17 cellular contexts compared by ENCODE assay signal in genomic region chr6:140388141-140388802, GRCh38.
DNase-seq lines count a peak whose midpoint lies in the region; ATAC-seq, FAIRE-seq and TF ChIP-seq lines count a peak whose summit lies in the region.
"Had no signal": no experiment of that assay in that cellular context is flagged by ENCODE, and none has a peak within 500 bp of the region (broad histone marks: within the 10 kb centered on the region; RNA-seq: fewer than 3 reads in every experiment).

No MANE protein-coding gene starts in this region.

- TF ChIP-seq CTCF in K562 (IDR thresholded peaks at IDR 0.05 in 2 of 3, conservative IDR thresholded peaks at IDR 0.05 in 1 of 3; ENCODE audit: insufficient read depth in 2 of 3, low read depth in 1 of 3, low read length in 3 of 3) (no peak), left lung (IDR thresholded peaks at IDR 0.05) (no peak)

- no peaks in the 10 kb centered on the region for H3K27me3 ChIP-seq in K562 (ENCODE audit: control insufficient read depth in 2 of 2, insufficient read depth in 2 of 2, low read length in 2 of 2)
- no peaks in the 10 kb centered on the region for H3K27me3 ChIP-seq in left lung
- H3K27me3 ChIP-seq: BLaER1 had no signal

- TF ChIP-seq RAD21 in K562 (CRISPR knock-in tag; conservative IDR thresholded peaks at IDR 0.05 in 1 of 2, IDR thresholded peaks at IDR 0.05 in 1 of 2) = no peak

- no peak overlapping the region for H3K27ac ChIP-seq in K562 (ENCODE audit: extremely low read depth, low read depth, low read length)
- no peak overlapping the region for H3K27ac ChIP-seq in left lung
- H3K27ac ChIP-seq: BLaER1 had no signal

- no peak overlapping the region for H3K4me2 ChIP-seq in K562 (ENCODE audit: insufficient read depth, low read length)
- H3K4me2 ChIP-seq: BLaER1 had no signal

- no TSS peak for BruUV-seq in K562 (replicated peaks; lab: Mats Ljungman, UMichigan)

- ATAC-seq in K562 (no peak), left lung (peak; percentile 18), HG03097 (IDR thresholded peaks at IDR 0.05; ENCODE audit: low FRiP score, unreplicated experiment) (no peak)
- ATAC-seq in activated CD4-positive, CD25-positive, alpha-beta regulatory T cell treated with anti-CD3 and anti-CD28 coated beads, Interleukin-2, amount 50 U/mL, for 24 hours = no peak
- ATAC-seq: SK-N-SH treated with all-trans-retinoic acid at 6 μM for 48 hours had no signal

- no peaks in the 10 kb centered on the region for H3K36me3 ChIP-seq in K562 (ENCODE audit: control insufficient read depth, insufficient read depth, low read length)
- no peaks in the 10 kb centered on the region for H3K36me3 ChIP-seq in left lung
- H3K36me3 ChIP-seq: BLaER1 had no signal

- intact Hi-C loops in K562 (cut with micrococcal nuclease) (no loop called here), left lung (cut with DNase I) (no loop called here)

- WGBS in K562 (ENCODE audit: insufficient coverage, low coverage, missing lambda C conversion rate) = 31% methylated on average over 2 of the region's 2 CpGs

- CTCF ChIA-PET in K562 (lab: Yijun Ruan, JAX; ENCODE audit: low intra/inter-chr PET ratio) = no interaction called here

- in situ Hi-C loops in KBM-7 (cut with MboI; ENCODE audit: low pct_unique_long_range_greater_than_20kb, low sequenced_read_pairs) = no loop called here
- in situ Hi-C loops in K562 (cut with MboI) = no loop called here

- H3K9ac ChIP-seq in K562 (ENCODE audit: insufficient read depth in 1 of 2, low read depth in 2 of 2, low read length in 2 of 2) = no peak overlapping the region
- H3K9ac ChIP-seq: BLaER1 had no signal

- no peaks in the 10 kb centered on the region for H3K79me2 ChIP-seq in K562 (ENCODE audit: control insufficient read depth, insufficient read depth, low read length)

- no peaks in the 10 kb centered on the region for H3K9me1 ChIP-seq in K562 (ENCODE audit: control insufficient read depth, insufficient read depth, low read length)

- POLR2A ChIA-PET in K562 (lab: Yijun Ruan, JAX) = no interaction called here

- H3K4me1 ChIP-seq in K562 (replicated peaks in 1 of 2; ENCODE audit: control insufficient read depth in 2 of 2, insufficient read depth in 2 of 2, low read length in 2 of 2) (no peaks in the 10 kb centered on the region), left lung (no peaks in the 10 kb centered on the region)
- H3K4me1 ChIP-seq: BLaER1 had no signal

- no peaks in the 10 kb centered on the region for H4K20me1 ChIP-seq in K562 (replicated peaks; ENCODE audit: control insufficient read depth, insufficient read depth, low read length)
- H4K20me1 ChIP-seq: BLaER1 had no signal

- FAIRE-seq in K562 (lab: Jason Lieb, UNC) = peak; percentile 11

- H2AFZ ChIP-seq in K562 (ENCODE audit: low read depth, low read length) = no peak overlapping the region

- TF ChIP-seq EP300 in K562 (IDR thresholded peaks at IDR 0.05; ENCODE audit: low read length) = no peak

- DNase-seq in DMS53 treated with DMSO at 0.1 percent for 48 hours (lab: John Stamatoyannopoulos, UW; ENCODE audit: unreplicated experiment) (peak; percentile 39), KBM-7 (peak; percentile 23), K562 (ENCODE audit: extremely low read depth in 1 of 4, low spot score in 3 of 4) (no peak), left lung (no peak), NCI-H510A (lab: John Stamatoyannopoulos, UW) (no peak)
- DNase-seq in stimulated activated CD4-positive, alpha-beta T cell treated with anti-CD3 and anti-CD28 coated beads, Interleukin-15, amount 100 ng/mL, for 24 hours = no peak
- DNase-seq: CD8-positive, alpha-beta memory T cell; H9; NCI-H1092; NCI-H1694; NCI-H2107; OCI-M1; SHP77 had no signal

- no peak for TF ChIP-seq POLR2A in K562 (conservative IDR thresholded peaks at IDR 0.05)

- no peak overlapping the region for H3K4me3 ChIP-seq in K562
- no peak overlapping the region for H3K4me3 ChIP-seq in left lung
- H3K4me3 ChIP-seq: BLaER1 had no signal

- H3K9me3 ChIP-seq in K562 (replicated peaks; ENCODE audit: control insufficient read depth, insufficient read depth, low read depth, low read length) (no peaks in the 10 kb centered on the region; the same call in 1 of the 2 replicates), left lung (peaks cover 0 to 13% of the 10 kb centered on the region in 2 donors)

TF ChIP-seq in K562, 482 proteins besides CTCF, POLR2A, EP300 and RAD21 (continues in another document):
- TF ChIP-seq XRCC5 (IDR thresholded peaks at IDR 0.05; ENCODE audit: low read depth, low read length) (no peak), ZFP91 (CRISPR knock-in tag; IDR thresholded peaks at IDR 0.05) (no peak), NONO (IDR thresholded peaks at IDR 0.05; ENCODE audit: low read depth in 2 of 2, low read length in 1 of 2) (no peak), TBL1XR1 (IDR thresholded peaks at IDR 0.05; ENCODE audit: low read length in 2 of 2) (no peak), HMGXB4 (CRISPR knock-in tag; IDR thresholded peaks at IDR 0.05) (no peak), GTF3C2 (IDR thresholded peaks at IDR 0.05; ENCODE audit: borderline replicate concordance, extremely low read depth, insufficient read length) (no peak), JUNB (CRISPR knock-in tag; conservative IDR thresholded peaks at IDR 0.05) (no peak), RB1 (IDR thresholded peaks at IDR 0.05; ENCODE audit: low read depth) (no peak), TFE3 (CRISPR knock-in tag; IDR thresholded peaks at IDR 0.05) (no peak), ELK3 (CRISPR knock-in tag; IDR thresholded peaks at IDR 0.05) (no peak), ZEB2 (IDR thresholded peaks at IDR 0.05) (no peak)

Comparison
In these comparisons a context has a peak if more than half of its experiments do, and no peak if none do; other contexts are left out.
1. DNase-seq: peak in DMS53 treated with DMSO at 0.1 percent for 48 hours (single experiment) and KBM-7 (single experiment); none in K562 (0 of 4), left lung (0 of 2), NCI-H510A (single experiment) and stimulated activated CD4-positive, alpha-beta T cell treated with anti-CD3 and anti-CD28 coated beads, Interleukin-15, amount 100 ng/mL, for 24 hours (single experiment).